ENCODE assay signal across 1 cellular context in the genomic region with DNA sequence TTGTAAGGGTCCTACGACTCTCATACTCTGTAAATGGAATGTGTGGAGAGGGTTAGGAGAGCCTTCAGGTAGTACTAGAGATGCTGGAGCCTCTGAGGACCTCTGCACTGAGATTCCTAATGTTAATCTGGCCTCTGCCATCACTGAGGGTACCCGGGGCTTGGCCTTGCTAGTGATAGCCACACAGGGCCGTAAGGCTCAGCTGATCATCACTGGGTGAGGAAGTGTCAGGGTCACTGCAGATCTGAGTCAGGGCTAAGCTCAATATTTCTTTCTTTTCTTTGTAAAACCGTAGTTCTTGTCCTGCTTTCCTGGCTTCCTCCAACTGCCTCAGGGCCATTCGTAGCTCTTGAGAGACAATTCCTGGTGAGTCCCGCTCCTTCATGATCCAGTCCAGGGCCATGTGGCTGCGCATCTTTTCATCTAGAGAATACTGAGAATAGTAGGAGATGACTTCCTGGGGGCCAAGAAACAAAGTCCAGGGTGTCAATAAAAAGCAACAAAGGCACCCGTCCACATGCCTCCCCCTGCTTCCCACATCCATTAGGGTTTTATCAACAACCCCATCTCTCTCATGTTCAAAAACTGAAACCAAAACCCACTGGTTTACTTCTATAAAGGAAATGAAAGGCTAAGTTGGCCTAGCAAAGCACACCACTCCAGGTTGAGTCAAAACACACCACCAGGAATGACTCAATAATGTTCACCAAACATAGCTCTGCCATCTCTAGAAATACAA.
TF ChIP-seq lines count a peak whose summit lies in the region.

No MANE protein-coding gene starts in this region.

TF ChIP-seq in HepG2, 621 proteins besides CTCF, POLR2A, EP300 and RAD21 (continued from another document):
- TF ChIP-seq, protein P1, sequence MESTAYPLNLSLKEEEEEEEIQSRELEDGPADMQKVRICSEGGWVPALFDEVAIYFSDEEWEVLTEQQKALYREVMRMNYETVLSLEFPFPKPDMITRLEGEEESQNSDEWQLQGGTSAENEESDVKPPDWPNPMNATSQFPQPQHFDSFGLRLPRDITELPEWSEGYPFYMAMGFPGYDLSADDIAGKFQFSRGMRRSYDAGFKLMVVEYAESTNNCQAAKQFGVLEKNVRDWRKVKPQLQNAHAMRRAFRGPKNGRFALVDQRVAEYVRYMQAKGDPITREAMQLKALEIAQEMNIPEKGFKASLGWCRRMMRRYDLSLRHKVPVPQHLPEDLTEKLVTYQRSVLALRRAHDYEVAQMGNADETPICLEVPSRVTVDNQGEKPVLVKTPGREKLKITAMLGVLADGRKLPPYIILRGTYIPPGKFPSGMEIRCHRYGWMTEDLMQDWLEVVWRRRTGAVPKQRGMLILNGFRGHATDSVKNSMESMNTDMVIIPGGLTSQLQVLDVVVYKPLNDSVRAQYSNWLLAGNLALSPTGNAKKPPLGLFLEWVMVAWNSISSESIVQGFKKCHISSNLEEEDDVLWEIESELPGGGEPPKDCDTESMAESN (CRISPR knock-in tag; conservative IDR thresholded peaks at IDR 0.05): no peak
TF ChIP-seq in HepG2: peak in this region for 0.
